Comparison of ENCODE assay signal across 8 cellular contexts in the genomic region with DNA sequence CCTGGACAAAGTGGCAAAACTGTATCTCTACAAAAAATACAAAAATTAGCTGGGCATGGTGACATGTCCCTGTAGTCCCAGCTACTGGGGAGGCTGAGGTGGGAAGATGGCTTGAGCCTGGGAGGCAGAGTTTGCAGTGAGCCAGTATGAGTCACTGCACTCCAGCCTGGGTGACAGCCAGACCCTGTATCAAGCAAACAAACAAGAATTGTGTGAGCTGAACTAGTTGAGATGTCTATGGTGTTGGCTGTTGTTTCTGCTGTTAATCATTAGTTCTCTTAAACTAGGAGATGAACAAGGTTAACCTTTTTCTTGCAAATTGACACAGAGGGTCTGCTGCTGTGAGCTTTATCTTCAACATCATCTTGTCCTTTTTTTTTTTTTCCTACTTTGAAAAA. TPM values are rescaled to one million over a fixed set of nuclear protein-coding genes. Genes with fewer than 3 reads are reported as not detected.
DNase-seq lines count a peak whose midpoint lies in the region; ATAC-seq and TF ChIP-seq lines count a peak whose summit lies in the region.

No MANE protein-coding gene starts in this region.

- H3K4me3 ChIP-seq in BE2C (ENCODE audit: low read depth, low read length): no peak overlapping the region
- H3K4me3 ChIP-seq in kidney epithelial cell (ENCODE audit: low read depth, low read length): no peak overlapping the region

- H3K9me3 ChIP-seq in BE2C: no peaks in the 10 kb centered on the region

- ATAC-seq in HG03060 (IDR thresholded peaks at IDR 0.05; ENCODE audit: low read depth, unreplicated experiment) (peak; percentile 63), GM19397 (IDR thresholded peaks at IDR 0.05; ENCODE audit: unreplicated experiment) (no peak)

- H3K27me3 ChIP-seq in BE2C (no peaks in the 10 kb centered on the region), kidney epithelial cell (ENCODE audit: control insufficient read depth, insufficient read depth, low read length) (no peaks in the 10 kb centered on the region)

- TF ChIP-seq CTCF in BE2C (IDR thresholded peaks at IDR 0.05; ENCODE audit: low read depth, low read length): no peak
- no peak for TF ChIP-seq CTCF in kidney epithelial cell (IDR thresholded peaks at IDR 0.05; ENCODE audit: insufficient read depth, low read length, poor library complexity, severe bottlenecking)

- no peaks in the 10 kb centered on the region; the same call in none of the 2 replicates for H3K36me3 ChIP-seq in BE2C
- H3K36me3 ChIP-seq in kidney epithelial cell (ENCODE audit: control insufficient read depth, insufficient read depth, low read length): no peaks in the 10 kb centered on the region

- DNase-seq in BE2C: peak; percentile 44
- peak; percentile 18 for DNase-seq in activated naive CD4-positive, alpha-beta T cell treated with anti-CD3 and anti-CD28 coated beads, Interleukin-2, amount 50 U/mL, for 16 hours
- peak; percentile 73 for DNase-seq in kidney epithelial cell (ENCODE audit: low read depth)
- DNase-seq in stimulated activated naive CD4-positive, alpha-beta T cell treated with Interleukin-2 at 50 U/mL for 16 hours (lab: John Stamatoyannopoulos, UW): no peak
- DNase-seq in UCSD-AML1 (lab: John Stamatoyannopoulos, UW; ENCODE audit: unreplicated experiment): no peak
- no peak for DNase-seq in GOT3 (lab: John Stamatoyannopoulos, UW)

- peaks cover 14% of the 10 kb centered on the region for H3K4me1 ChIP-seq in BE2C

RNA-seq across cellular contexts. Expression of a gene that starts 23.6 kb away (rescaled TPM):
- polyA plus RNA-seq in BE2C (2012; ENCODE audit: insufficient read depth, insufficient read length, low read depth): 38.4 TPM
- total RNA-seq in kidney epithelial cell: 23.6 and 25.7 TPM in 2 replicates

Comparison
In these comparisons a context has a peak if more than half of its experiments do, and no peak if none do; other contexts are left out.
1. DNase-seq: peak in BE2C (single experiment), activated naive CD4-positive, alpha-beta T cell treated with anti-CD3 and anti-CD28 coated beads, Interleukin-2, amount 50 U/mL, for 16 hours (single experiment) and kidney epithelial cell (single experiment); none in stimulated activated naive CD4-positive, alpha-beta T cell treated with Interleukin-2 at 50 U/mL for 16 hours (single experiment), UCSD-AML1 (single experiment) and GOT3 (single experiment).